27 cellular contexts compared by ENCODE assay signal in the genomic region with DNA sequence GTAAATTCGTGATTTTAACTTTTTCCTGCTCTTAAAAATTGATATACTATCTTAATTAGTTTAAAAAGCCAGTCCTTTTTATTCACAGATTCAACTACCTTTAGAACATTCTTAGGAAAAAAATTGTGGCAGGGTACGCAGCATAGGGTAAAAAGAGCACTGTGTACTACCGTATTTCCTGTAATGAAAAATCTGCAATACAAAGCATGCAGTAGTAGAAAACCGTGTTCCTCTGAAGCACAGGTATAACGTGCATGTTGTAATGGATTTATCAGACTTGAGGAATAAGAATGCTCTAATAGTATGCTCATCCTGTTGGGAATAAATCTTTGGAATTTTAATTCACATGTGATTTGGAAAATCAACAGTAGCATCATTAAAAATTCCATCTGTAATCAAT.
"Had no signal": no experiment of that assay in that cellular context is flagged by ENCODE, and none has a peak within 500 bp of the region (broad histone marks: within the 10 kb centered on the region; RNA-seq: fewer than 3 reads in every experiment).

No MANE protein-coding gene starts in this region.

- FAIRE-seq: urothelium cell line had no signal

- H3K27ac ChIP-seq: stomach, suprapubic skin, testis, thoracic aorta, thyroid gland, tibial artery, tibial nerve, transverse colon, upper lobe of left lung, upper lobe of right lung, uterus, vagina had no signal

- H3K36me3 ChIP-seq: stomach, suprapubic skin, thoracic aorta, thyroid gland, tibial artery, tibial nerve, transverse colon, upper lobe of left lung, upper lobe of right lung, uterus, vagina had no signal

- H3K9me3 ChIP-seq: stomach, suprapubic skin, testis, thoracic aorta, thyroid gland, tibial artery, tibial nerve, transverse colon, upper lobe of left lung, upper lobe of right lung, uterus, vagina had no signal

- H3K27me3 ChIP-seq: suprapubic skin, testis, thyroid gland, tibial artery, tibial nerve, transverse colon, upper lobe of left lung, uterus, vagina had no signal

- H3K4me3 ChIP-seq: stomach, suprapubic skin, testis, thoracic aorta, thyroid gland, tibial artery, tibial nerve, transverse colon, upper lobe of left lung, upper lobe of right lung, uterus, vagina had no signal

- H3K4me1 ChIP-seq: stomach, suprapubic skin, testis, thyroid gland, tibial artery, tibial nerve, transverse colon, upper lobe of left lung, upper lobe of right lung, uterus, vagina had no signal

- ATAC-seq: stimulated activated effector memory CD8-positive, alpha-beta T cell treated with anti-CD3 and anti-CD28 coated beads, Interleukin-12 subunit alpha, Interleukin-12 subunit beta, amount 100 ng/mL, for 72 hours; stimulated activated memory B cell treated with anti-CD40 and anti-IgM and Interleukin-4, amounts not matched to agents 10 μg/mL and 1 μg/mL and 100 μg/mL, for 72 hours; stimulated activated naive B cell treated with anti-CD40 and anti-IgM and Interleukin-4, amounts not matched to agents 10 μg/mL and 1 μg/mL and 100 μg/mL, for 72 hours; stimulated activated naive CD8-positive, alpha-beta T cell treated with anti-CD3 and anti-CD28 coated beads, Interleukin-15, amount 100 ng/mL, for 72 hours; stimulated activated naive CD8-positive, alpha-beta T cell treated with anti-CD3 and anti-CD28 coated beads, Interleukin-15, Interleukin-2, amounts not matched to agents 100 U/mL and 50 U/mL, for 24 hours; upper lobe of right lung had no signal

- DNase-seq: stimulated activated CD4-positive, alpha-beta T cell treated with anti-CD3 and anti-CD28 coated beads, Interleukin-2, amount 100 ng/mL, for 48 hours; stimulated activated CD4-positive, alpha-beta T cell treated with anti-CD3 and anti-CD28 coated beads, Interleukin-4, amount 100 ng/mL, for 1 hour; stimulated activated CD4-positive, alpha-beta T cell treated with anti-CD3 and anti-CD28 coated beads, Interleukin-4, amount 100 ng/mL, for 24 hours; stimulated activated CD4-positive, alpha-beta T cell treated with anti-CD3 and anti-CD28 coated beads, Interleukin-4, amount 100 ng/mL, for 4 hours; stimulated activated CD8-positive, alpha-beta memory T cell treated with anti-CD3 and anti-CD28 coated beads, Interleukin-4, amount 100 ng/mL, for 48 hours; stimulated activated naive B cell treated with anti-CD40 and anti-IgM and Interleukin-4, amounts not matched to agents 10 μg/mL and 1 μg/mL and 100 μg/mL, for 72 hours; stimulated activated naive CD4-positive, alpha-beta T cell; stimulated activated naive CD4-positive, alpha-beta T cell treated with Interleukin-2 at 50 U/mL for 16 hours; stimulated activated naive CD8-positive, alpha-beta T cell treated with anti-CD3 and anti-CD28 coated beads, Interleukin-15, amount 100 ng/mL, for 72 hours; stimulated activated naive CD8-positive, alpha-beta T cell treated with anti-CD3 and anti-CD28 coated beads, Interleukin-15, Interleukin-2, amounts not matched to agents 100 U/mL and 50 U/mL, for 24 hours; stomach; substantia nigra; testis; thyroid gland; tibial artery; transverse colon; trophoblast cell; upper lobe of left lung; upper lobe of right lung; uterus had no signal
